In genomic region chr17:45298546-45299285, GRCh38 we compare ENCODE assay signal across 11 cellular contexts. TPM values are rescaled to one million over a fixed set of nuclear protein-coding genes. Genes with fewer than 3 reads are reported as not detected.
DNase-seq lines count a peak whose midpoint lies in the region; ATAC-seq and TF ChIP-seq lines count a peak whose summit lies in the region.
"Had no signal": no experiment of that assay in that cellular context is flagged by ENCODE, and none has a peak within 500 bp of the region (broad histone marks: within the 10 kb centered on the region; RNA-seq: fewer than 3 reads in every experiment).

No MANE protein-coding gene starts in this region.

- H3K4me1 ChIP-seq in BE2C (peaks cover 34% of the 10 kb centered on the region), H9 (ENCODE audit: insufficient read depth, low read length) (no peaks in the 10 kb centered on the region; the same call in 1 of the 2 replicates), colonic mucosa (peaks cover 36% of the 10 kb centered on the region)

- no peak overlapping the region for H2BK15ac ChIP-seq in H9 (ENCODE audit: low read depth, low read length)

- H2AFZ ChIP-seq in H9 (ENCODE audit: low read length): no peak overlapping the region
- H2AFZ ChIP-seq: parathyroid adenoma had no signal

- intact Hi-C loops in colonic mucosa (cut with DNase I): no loop called here

- no peaks in the 10 kb centered on the region for H3K27me3 ChIP-seq in BE2C
- H3K27me3 ChIP-seq in H9 (ENCODE audit: insufficient read depth, low read length): no peaks in the 10 kb centered on the region
- no peaks in the 10 kb centered on the region for H3K27me3 ChIP-seq in colonic mucosa

- peaks cover 4 to 11% of the 10 kb centered on the region in 2 experiments for H3K4me1 Mint-ChIP-seq in H9
- peaks cover 86% of the 10 kb centered on the region for H3K4me1 Mint-ChIP-seq in activated naive CD8-positive, alpha-beta T cell (ENCODE audit: low read depth)
- peaks cover 64 to 98% (median 84%) of the 10 kb centered on the region in 3 donors for H3K4me1 Mint-ChIP-seq in naive B cell

- H3K4me3 Mint-ChIP-seq in H9: no peak overlapping the region
- no peak overlapping the region for H3K4me3 Mint-ChIP-seq in activated naive CD8-positive, alpha-beta T cell
- peak overlapping the region; percentile 4 to 83 (median 58) for H3K4me3 Mint-ChIP-seq in naive B cell

- no peaks in the 10 kb centered on the region; the same call in 1 of the 2 replicates for H3K79me2 ChIP-seq in H9 (ENCODE audit: insufficient read depth, low read length)

- H3K9me3 Mint-ChIP-seq in H9 (no peaks in the 10 kb centered on the region), naive B cell (no peaks in the 10 kb centered on the region)
- H3K9me3 Mint-ChIP-seq in activated naive CD8-positive, alpha-beta T cell (ENCODE audit: low read depth): no peaks in the 10 kb centered on the region

- no peaks in the 10 kb centered on the region for H3K23me2 ChIP-seq in H9 (ENCODE audit: insufficient read length, low read depth, low read length, poor library complexity, severe bottlenecking)

- no peak overlapping the region for H3T11ph ChIP-seq in H9 (ENCODE audit: low read length)

- no CpG with 5 or more reads among the region's 8 CpGs for WGBS in H9 (ENCODE audit: extremely low coverage, insufficient read length, low lambda C conversion rate)

- no peak overlapping the region for H2AK5ac ChIP-seq in H9 (ENCODE audit: insufficient read length, low read length)

- H3K9me3 ChIP-seq in BE2C (no peaks in the 10 kb centered on the region), H9 (ENCODE audit: control insufficient read depth, low read depth, low read length) (no peaks in the 10 kb centered on the region), colonic mucosa (no peaks in the 10 kb centered on the region)

- no peak overlapping the region for H3K4me2 ChIP-seq in H9 (ENCODE audit: insufficient read depth, insufficient read length, low read length)

- peak; percentile 37 for DNase-seq in BE2C
- no peak for DNase-seq in H9
- no peak for DNase-seq in naive B cell
- DNase-seq in SKM-1 (lab: John Stamatoyannopoulos, UW; ENCODE audit: unreplicated experiment): no peak
- DNase-seq in colonic mucosa: no peak
- DNase-seq: DND-41 had no signal

- no peak overlapping the region for H2BK5ac ChIP-seq in H9 (ENCODE audit: insufficient read length, low read length)

- no peak overlapping the region for H4K5ac ChIP-seq in H9 (ENCODE audit: insufficient read length, low read depth, low read length)

- TF ChIP-seq CTCF in BE2C (IDR thresholded peaks at IDR 0.05; ENCODE audit: low read depth, low read length): no peak
- TF ChIP-seq CTCF in H9 (conservative IDR thresholded peaks at IDR 0.05): no peak
- no peak for TF ChIP-seq CTCF in colonic mucosa (IDR thresholded peaks at IDR 0.05)

- H4K8ac ChIP-seq in H9 (replicated peaks; ENCODE audit: insufficient read length, low read depth, low read length): no peak overlapping the region

- no peak overlapping the region for H3K14ac ChIP-seq in H9 (ENCODE audit: insufficient read depth, low read length)

- no peak for ATAC-seq in naive B cell (ENCODE audit: low read depth in 2 of 2)
- no peak for ATAC-seq in GM18873 (IDR thresholded peaks at IDR 0.05; ENCODE audit: low FRiP score, unreplicated experiment)
- no peak for ATAC-seq in GM19467 (IDR thresholded peaks at IDR 0.05; ENCODE audit: unreplicated experiment)

- H3K79me1 ChIP-seq in H9 (ENCODE audit: insufficient read depth, low read depth, low read length, poor library complexity, severe bottlenecking): no peaks in the 10 kb centered on the region

- H3K4ac ChIP-seq in H9 (ENCODE audit: low read depth, low read length): no peak overlapping the region

- H3K27ac ChIP-seq in H9 (ENCODE audit: insufficient read length, low read depth, low read length): no peak overlapping the region
- no peak overlapping the region for H3K27ac ChIP-seq in colonic mucosa
- H3K27ac ChIP-seq: parathyroid adenoma had no signal

- H2BK120ac ChIP-seq in H9 (ENCODE audit: low read depth, low read length, poor library complexity, severe bottlenecking): no peak overlapping the region

- H3K36me3 Mint-ChIP-seq in H9 (ENCODE audit: insufficient read depth in 1 of 3, low read depth in 3 of 3) (no peaks in the 10 kb centered on the region; a peak in 2 of 7 replicates), naive B cell (no peaks in the 10 kb centered on the region)
- peaks cover 14% of the 10 kb centered on the region for H3K36me3 Mint-ChIP-seq in activated naive CD8-positive, alpha-beta T cell

- H3K23ac ChIP-seq in H9 (ENCODE audit: insufficient read length, low read depth, low read length): no peak overlapping the region

- no peak overlapping the region for H2BK12ac ChIP-seq in H9 (ENCODE audit: insufficient read length, low read depth, low read length)

- H3K18ac ChIP-seq in H9 (ENCODE audit: insufficient read length, low read depth, low read length): no peak overlapping the region

- no peak overlapping the region for H3K56ac ChIP-seq in H9 (ENCODE audit: insufficient read length, low read depth, low read length)

- H3K27ac Mint-ChIP-seq in H9 (peak overlapping the region; percentile 12 to 28 (median 23); a peak in 3 of 7 replicates), naive B cell (peak overlapping the region in 5 of 6 donors; percentile 15 to 93 (median 75))
- H3K27ac Mint-ChIP-seq in activated naive CD8-positive, alpha-beta T cell: peak overlapping the region; percentile 76

- H3K27me3 Mint-ChIP-seq in H9 (ENCODE audit: low read depth) (no peaks in the 10 kb centered on the region), naive B cell (no peaks in the 10 kb centered on the region)
- no peaks in the 10 kb centered on the region for H3K27me3 Mint-ChIP-seq in activated naive CD8-positive, alpha-beta T cell

- H3K9ac ChIP-seq in H9 (ENCODE audit: extremely low read depth, insufficient read length, low read length) (no peak overlapping the region), colonic mucosa (ENCODE audit: low read depth in 2 of 2, low read length in 2 of 2) (peak overlapping the region in 1 of 2 donors; percentile 14)
- H3K9ac ChIP-seq: parathyroid adenoma had no signal

- H4K91ac ChIP-seq in H9 (ENCODE audit: insufficient read length, low read depth, low read length): no peak overlapping the region

- no peak overlapping the region for H2BK20ac ChIP-seq in H9 (ENCODE audit: low read depth, low read length, poor library complexity, severe bottlenecking)

- H3K4me3 ChIP-seq in BE2C (ENCODE audit: low read depth, low read length) (no peak overlapping the region), colonic mucosa (no peak overlapping the region)

- H4K20me1 ChIP-seq in H9 (ENCODE audit: control insufficient read depth, insufficient read depth, insufficient read length): no peaks in the 10 kb centered on the region

- H3K36me3 ChIP-seq in BE2C: no peaks in the 10 kb centered on the region; the same call in 1 of the 2 replicates
- H3K36me3 ChIP-seq in colonic mucosa: no peaks in the 10 kb centered on the region

RNA-seq across cellular contexts. Expression of gene MAP3K14, which starts 18.1 kb away (rescaled TPM):
- polyA plus RNA-seq in BE2C (2012; ENCODE audit: insufficient read depth, insufficient read length, low read depth): 5.5 TPM
- 7.6 and 7.8 TPM in 2 replicates for total RNA-seq in H9 (2021)
- polyA plus RNA-seq in naive B cell (ENCODE audit: low read depth in 6 of 6): 10 to 100 TPM; 13.3 to 38.9 (median 19.1) TPM
- total RNA-seq in colonic mucosa: 10 to 100 TPM; 11.1 to 15.0 TPM

RNA-seq across cellular contexts. Expression of gene SPATA32, which starts 36.8 kb away (rescaled TPM):
- polyA plus RNA-seq in BE2C (2012; ENCODE audit: insufficient read depth, insufficient read length, low read depth): not detected
- 0.42 and 0.81 TPM in 2 replicates for total RNA-seq in H9 (2021)
- polyA plus RNA-seq in naive B cell (ENCODE audit: low read depth in 6 of 6): 1 to 10 TPM in 1 of 6 donors, under 1 TPM in 4, not detected in 1; 0.16 to 4.6 (median 0.31) TPM
- total RNA-seq in colonic mucosa: not detected
- total RNA-seq: frontal cortex had no signal

Comparison
In these comparisons a context has a peak if more than half of its experiments do, and no peak if none do; other contexts are left out.
1. H3K27ac Mint-ChIP-seq: peak in every context shown above with its lines; median percentile 76 in activated naive CD8-positive, alpha-beta T cell; 75 in naive B cell; 23 in H9.
2. H3K4me3 Mint-ChIP-seq: peak in naive B cell (8 of 8); none in H9 (0 of 2) and activated naive CD8-positive, alpha-beta T cell (single experiment).